Comparison of ENCODE assay signal across 10 cellular contexts in the genomic region with DNA sequence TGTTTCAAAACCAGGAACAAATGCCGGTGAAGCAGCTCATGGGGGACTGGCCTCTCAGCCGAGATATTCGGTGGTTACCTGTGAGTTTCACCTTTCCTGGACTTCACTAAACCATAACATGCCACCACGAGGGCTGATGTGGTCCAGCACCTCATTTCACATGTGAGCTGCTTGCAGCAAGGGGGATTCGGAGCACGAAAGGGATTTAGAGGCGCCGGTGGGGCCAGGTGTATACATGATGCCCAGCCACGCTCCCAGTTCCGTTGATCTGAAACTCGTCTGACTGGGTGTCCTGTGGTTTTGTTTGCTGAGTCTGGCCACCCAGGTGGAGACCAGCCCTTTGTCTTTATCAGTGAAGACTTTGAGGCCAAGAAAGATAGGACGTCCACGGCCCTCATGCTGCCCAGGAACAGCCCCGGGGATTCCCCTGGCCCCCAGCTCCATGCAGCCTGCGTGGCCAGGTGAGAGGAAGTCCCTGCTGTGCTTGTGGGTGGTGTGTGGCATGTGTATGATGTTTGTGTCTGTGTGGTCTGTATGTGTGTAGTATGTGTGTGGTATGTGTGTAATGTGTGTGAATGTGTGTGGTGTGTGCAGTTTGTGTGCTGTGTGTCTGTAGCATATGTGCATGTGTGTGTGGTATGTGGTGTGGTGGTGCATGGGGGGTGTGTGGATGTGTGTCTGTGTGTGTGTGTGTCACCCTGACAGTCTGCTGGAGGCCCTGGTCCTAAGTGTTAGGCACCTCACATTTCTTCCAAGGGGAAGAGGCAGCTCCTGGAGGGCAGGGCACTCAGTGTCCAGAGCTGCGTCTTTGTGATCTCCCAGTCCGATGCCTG. TPM values are rescaled to one million over a fixed set of nuclear protein-coding genes. Genes with fewer than 3 reads are reported as not detected.
DNase-seq lines count a peak whose midpoint lies in the region; ATAC-seq and TF ChIP-seq lines count a peak whose summit lies in the region.
"Had no signal": no experiment of that assay in that cellular context is flagged by ENCODE, and none has a peak within 500 bp of the region (broad histone marks: within the 10 kb centered on the region; RNA-seq: fewer than 3 reads in every experiment).

No MANE protein-coding gene starts in this region.

- H3K27me3 Mint-ChIP-seq in CD4-positive, alpha-beta T cell: no peaks in the 10 kb centered on the region
- H3K27me3 Mint-ChIP-seq in Calu3 (ENCODE audit: unreplicated experiment) (no peaks in the 10 kb centered on the region), WTC11 (ENCODE audit: low read depth) (no peaks in the 10 kb centered on the region; the same call in 1 of the 2 replicates)

- H3K27ac Mint-ChIP-seq in CD4-positive, alpha-beta T cell: peak overlapping the region; percentile 83
- no peak overlapping the region for H3K27ac Mint-ChIP-seq in Calu3 (ENCODE audit: unreplicated experiment)
- H3K27ac Mint-ChIP-seq in WTC11: peak overlapping the region; percentile 73

- POLR2A ChIA-PET in CD4-positive, alpha-beta T cell (lab: Charles Lee): interaction anchor here (1.4 kb wide), 1 partner anchor 34 kb away, joined by 8 read pairs; no protein-coding TSS in a partner anchor
- POLR2A ChIA-PET in WTC11 (lab: Charles Lee): interaction anchor here (0.6 kb wide), 1 partner anchor 11 kb away, joined by 3 read pairs; no protein-coding TSS in a partner anchor

- peak; percentile 39 for ATAC-seq in CD4-positive, alpha-beta T cell (ENCODE audit: poor library complexity)
- ATAC-seq in WTC11 (peak; percentile 5; the same call in 1 of the 2 replicates), HG02970 (IDR thresholded peaks at IDR 0.05; ENCODE audit: low FRiP score, unreplicated experiment) (no peak), gastrocnemius medialis (no peak)

- no TSS peak for BruUV-seq in Calu3 (replicated peaks; lab: Mats Ljungman, UMichigan)

- H3K4me3 Mint-ChIP-seq in CD4-positive, alpha-beta T cell: peak overlapping the region; percentile 1
- H3K4me3 Mint-ChIP-seq in Calu3 (ENCODE audit: low read depth, unreplicated experiment) (peak overlapping the region; percentile 11), WTC11 (peak overlapping the region; percentile 6)

- CTCF ChIA-PET in CD4-positive, alpha-beta T cell (lab: Charles Lee): interaction anchor here (2.7 kb wide), 1 partner anchor 33 kb away, joined by 8 read pairs; no protein-coding TSS in a partner anchor
- CTCF ChIA-PET in Calu3 (lab: Charles Lee): interaction anchor here (1.0 to 1.2 kb wide), 2 partner anchors 33 to 397 kb away, joined by 3 read pairs; no protein-coding TSS in a partner anchor
- CTCF ChIA-PET in WTC11 (lab: Charles Lee): interaction anchor here (1.0 to 2.7 kb wide), 6 partner anchors 18 to 446 kb away, joined by 3 to 14 read pairs (median 4); no protein-coding TSS in a partner anchor

- TF ChIP-seq CTCF in CD4-positive, alpha-beta T cell (IDR thresholded peaks at IDR 0.05): no peak
- TF ChIP-seq CTCF in Calu3 (IDR thresholded peaks at IDR 0.05; ENCODE audit: unreplicated experiment): no peak
- TF ChIP-seq CTCF in WTC11 (IDR thresholded peaks at IDR 0.05): no peak
- no peak for TF ChIP-seq CTCF in gastrocnemius medialis (IDR thresholded peaks at IDR 0.05 in 4 of 5, conservative IDR thresholded peaks at IDR 0.05 in 1 of 5)

- TF ChIP-seq POLR2A in gastrocnemius medialis (IDR thresholded peaks at IDR 0.05): no peak

- peaks cover 28 to 51% of the 10 kb centered on the region in 2 donors for H3K4me1 ChIP-seq in gastrocnemius medialis

- H3K9me3 Mint-ChIP-seq in CD4-positive, alpha-beta T cell: no peaks in the 10 kb centered on the region
- H3K9me3 Mint-ChIP-seq in Calu3 (ENCODE audit: low read depth, unreplicated experiment): no peaks in the 10 kb centered on the region
- H3K9me3 Mint-ChIP-seq in WTC11: peaks cover 2% of the 10 kb centered on the region

- peaks cover 72% of the 10 kb centered on the region for H3K4me1 Mint-ChIP-seq in CD4-positive, alpha-beta T cell (ENCODE audit: low read depth)
- peaks cover 20% of the 10 kb centered on the region for H3K4me1 Mint-ChIP-seq in Calu3 (ENCODE audit: low read depth, unreplicated experiment)
- H3K4me1 Mint-ChIP-seq in WTC11: peaks cover 60% of the 10 kb centered on the region

- DNase-seq in CD4-positive, alpha-beta T cell: no peak
- DNase-seq in Calu3: peak; percentile 8
- DNase-seq in WTC11 (ENCODE audit: low spot score): no peak
- peak; percentile 53 for DNase-seq in mesenteric fat pad (ENCODE audit: low spot score)
- DNase-seq in NCI-H2107 (lab: John Stamatoyannopoulos, UW): no peak
- DNase-seq in gastrocnemius medialis: no peak
- DNase-seq in AG20443 (ENCODE audit: low spot score): no peak
- DNase-seq: DMS79 treated with DMSO at 0.1 percent for 48 hours, NCI-H1092 had no signal

- H3K27ac ChIP-seq in CD4-positive, alpha-beta T cell (ENCODE audit: low read depth, low read length): no peak overlapping the region
- no peak overlapping the region for H3K27ac ChIP-seq in gastrocnemius medialis

- H3K27me3 ChIP-seq in CD4-positive, alpha-beta T cell (ENCODE audit: control insufficient read depth, insufficient read depth, low read length): no peaks in the 10 kb centered on the region
- no peaks in the 10 kb centered on the region for H3K27me3 ChIP-seq in gastrocnemius medialis

- in situ Hi-C loops in gastrocnemius medialis (cut with MboI; ENCODE audit: low sequenced_read_pairs in 4 of 4): no loop called here

- intact Hi-C loops in CD4-positive, alpha-beta T cell (cut with DNase I, micrococcal nuclease): no loop called here
- intact Hi-C loops in Calu3 (cut with micrococcal nuclease; ENCODE audit: unreplicated experiment) (no loop called here), gastrocnemius medialis (cut with DNase I; ENCODE audit: low total_unique reads) (no loop called here)

- H3K36me3 ChIP-seq in gastrocnemius medialis: no peaks in the 10 kb centered on the region

- H3K36me3 Mint-ChIP-seq in CD4-positive, alpha-beta T cell (ENCODE audit: low read depth): peaks cover 17% of the 10 kb centered on the region
- no peaks in the 10 kb centered on the region for H3K36me3 Mint-ChIP-seq in Calu3 (ENCODE audit: insufficient read depth, unreplicated experiment)
- H3K36me3 Mint-ChIP-seq in WTC11: no peaks in the 10 kb centered on the region; the same call in 1 of the 2 replicates

- H3K4me3 ChIP-seq in gastrocnemius medialis: no peak overlapping the region

- H3K9me3 ChIP-seq in CD4-positive, alpha-beta T cell (ENCODE audit: control insufficient read depth, low read length): no peaks in the 10 kb centered on the region
- no peaks in the 10 kb centered on the region for H3K9me3 ChIP-seq in gastrocnemius medialis

TF ChIP-seq in WTC11, 78 proteins besides CTCF, POLR2A, EP300 and RAD21:
- TF ChIP-seq SMAD3 (CRISPR knock-in tag; IDR thresholded peaks at IDR 0.05; ENCODE audit: borderline replicate concordance): no peak
- TF ChIP-seq CBFB (CRISPR knock-in tag; IDR thresholded peaks at IDR 0.05; ENCODE audit: low read depth): no peak
- no peak for TF ChIP-seq ZNF232 (CRISPR knock-in tag; IDR thresholded peaks at IDR 0.05)
- no peak for TF ChIP-seq SOX15 (CRISPR knock-in tag; IDR thresholded peaks at IDR 0.05)
- no peak for TF ChIP-seq ZNF317 (CRISPR knock-in tag; IDR thresholded peaks at IDR 0.05; ENCODE audit: borderline replicate concordance, low read depth)

RNA-seq across cellular contexts. Expression of gene PHF2, which starts 23.4 kb away (rescaled TPM):
- total RNA-seq in CD4-positive, alpha-beta T cell: 10 to 100 TPM; 27.3 to 28.8 TPM
- total RNA-seq in Calu3 (2022): 12.5 and 13.9 TPM in 2 replicates
- 9.8 to 11.6 TPM (median 10.6 TPM) in 3 replicates for total RNA-seq in WTC11 (2021)
- total RNA-seq in mesenteric fat pad: 23.0 TPM
- 10 to 100 TPM; 18.8 to 24.3 (median 21.9) TPM for total RNA-seq in gastrocnemius medialis

Comparison
In these comparisons a context has a peak if more than half of its experiments do, and no peak if none do; other contexts are left out.
1. ATAC-seq: peak in CD4-positive, alpha-beta T cell (single experiment) and WTC11 (single experiment); none in HG02970 (single experiment) and gastrocnemius medialis (0 of 2).
2. DNase-seq: peak in Calu3 (single experiment) and mesenteric fat pad (single experiment); none in CD4-positive, alpha-beta T cell (0 of 10), WTC11 (single experiment), NCI-H2107 (single experiment), gastrocnemius medialis (0 of 2) and AG20443 (single experiment).
3. Peak in every context shown above with its lines, with median percentiles within 50 percentile points of each other: H3K4me3 Mint-ChIP-seq.